In the genomic region with DNA sequence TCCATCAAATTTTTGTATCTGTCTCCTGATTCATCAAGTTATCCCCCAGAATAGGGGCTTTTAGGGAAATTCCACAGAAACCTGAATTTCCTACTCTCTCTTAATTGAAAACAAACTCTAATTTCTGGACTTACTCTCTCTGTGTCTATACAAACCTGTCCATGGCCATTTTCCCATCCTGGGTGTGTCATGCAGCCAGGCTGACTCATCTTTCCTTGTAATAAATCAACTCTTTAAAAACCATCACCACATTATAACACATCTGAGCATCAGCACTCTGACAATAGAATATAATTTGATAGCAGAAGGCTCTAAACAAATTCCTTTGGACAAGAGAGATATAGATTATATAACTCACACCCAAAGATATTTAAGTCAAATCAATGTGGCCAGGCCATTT, we compare ENCODE assay signal across 29 cellular contexts.
"Had no signal": no experiment of that assay in that cellular context is flagged by ENCODE, and none has a peak within 500 bp of the region (broad histone marks: within the 10 kb centered on the region; RNA-seq: fewer than 3 reads in every experiment).

No MANE protein-coding gene starts in this region.

- H3K36me3 ChIP-seq: MG63, Peyer's patch, WERI-Rb-1 had no signal

- H3K27me3 ChIP-seq: MG63, Peyer's patch had no signal

- H3K4me3 ChIP-seq: MG63, Peyer's patch had no signal

- DNase-seq: activated CD4-positive, alpha-beta memory T cell treated with anti-CD3 and anti-CD28 coated beads, Interleukin-2, amount 10 ng/mL, durations not matched to agents 7 days and 5 days; activated CD4-positive, alpha-beta T cell treated with anti-CD3 and anti-CD28 coated beads for 1 hour; activated CD4-positive, alpha-beta T cell treated with anti-CD3 and anti-CD28 coated beads for 48 hours; activated CD4-positive, CD25-positive, alpha-beta regulatory T cell; activated CD8-positive, alpha-beta memory T cell treated with anti-CD3 and anti-CD28 coated beads for 24 hours; activated CD8-positive, alpha-beta memory T cell treated with anti-CD3 and anti-CD28 coated beads, Interleukin-2, amount 10 ng/mL, durations not matched to agents 7 days and 5 days; activated CD8-positive, alpha-beta memory T cell treated with anti-CD3 and anti-CD28 coated beads, Interleukin-2, amount 50 U/mL, for 48 hours; activated effector memory CD4-positive, alpha-beta T cell treated with Interleukin-2 at 50 U/mL for 16 hours; activated naive CD4-positive, alpha-beta T cell treated with anti-CD3 and anti-CD28 coated beads, Interleukin-2, amount 10 ng/mL, durations not matched to agents 7 days and 5 days; activated naive CD8-positive, alpha-beta T cell treated with anti-CD3 and anti-CD28 coated beads, Interleukin-2, amount 50 U/mL, for 24 hours; activated T-cell treated with anti-CD3 and anti-CD28 coated beads, Interleukin-2, amount 50 U/mL, for 48 hours; anterior cingulate cortex; Karpas-422; MG63; NCI-H1048; NCI-H1105 treated with DMSO at 0.1 percent for 48 hours; NCI-H1436; NCI-H1694; NCI-H1930; NCI-H2081 treated with DMSO at 0.1 percent for 48 hours; NCI-H226; NCI-H446 treated with DMSO at 0.1 percent for 48 hours; NCI-H524; Peyer's patch; Right ventricle myocardium superior; SW 1271; T1000; WERI-Rb-1 had no signal

- H3K27ac ChIP-seq: Peyer's patch, RWPE1, WERI-Rb-1 had no signal

- H3K9me3 ChIP-seq: MG63, Peyer's patch had no signal

- ATAC-seq: activated CD8-positive, alpha-beta memory T cell treated with anti-CD3 and anti-CD28 coated beads, Interleukin-2, amount 10 ng/mL, durations not matched to agents 7 days and 5 days; activated naive CD8-positive, alpha-beta T cell treated with anti-CD3 and anti-CD28 coated beads, Interleukin-2, amount 50 U/mL, for 24 hours had no signal

- H3K4me1 ChIP-seq: Peyer's patch had no signal
